ENCODE assay signal across 38 cellular contexts in genomic region chr9:124530216-124530615, GRCh38. TPM values are rescaled to one million over a fixed set of nuclear protein-coding genes. Genes with fewer than 3 reads are reported as not detected.
"Had no signal": no experiment of that assay in that cellular context is flagged by ENCODE, and none has a peak within 500 bp of the region (broad histone marks: within the 10 kb centered on the region; RNA-seq: fewer than 3 reads in every experiment).

No MANE protein-coding gene starts in this region.

- H3K36me3 ChIP-seq: SJCRH30 had no signal

- H3K27ac Mint-ChIP-seq: activated CD4-positive, alpha-beta memory T cell treated with anti-CD3 and anti-CD28 coated beads, Interleukin-2, amount 10 ng/mL, durations not matched to agents 7 days and 5 days; activated CD8-positive, alpha-beta memory T cell treated with anti-CD3 and anti-CD28 coated beads, Interleukin-2, amount 10 ng/mL, durations not matched to agents 7 days and 5 days; activated naive CD8-positive, alpha-beta T cell treated with anti-CD3 and anti-CD28 coated beads for 36 hours; activated T-helper 17 cell treated with anti-CD3 and anti-CD28 coated beads, Interleukin-2, amount 50 U/mL, for 72 hours had no signal

- H3K9me3 Mint-ChIP-seq: activated CD4-positive, alpha-beta memory T cell treated with anti-CD3 and anti-CD28 coated beads, Interleukin-2, amount 10 ng/mL, durations not matched to agents 7 days and 5 days; activated naive CD8-positive, alpha-beta T cell treated with anti-CD3 and anti-CD28 coated beads for 36 hours; activated T-helper 17 cell treated with anti-CD3 and anti-CD28 coated beads, Interleukin-2, amount 50 U/mL, for 72 hours; central memory CD8-positive, alpha-beta T cell had no signal

- H3K9ac ChIP-seq: KMS-11 had no signal

- H3K27me3 Mint-ChIP-seq: activated naive CD8-positive, alpha-beta T cell treated with anti-CD3 and anti-CD28 coated beads for 36 hours; activated T-helper 17 cell treated with anti-CD3 and anti-CD28 coated beads, Interleukin-2, amount 50 U/mL, for 72 hours; central memory CD8-positive, alpha-beta T cell had no signal

- H3K9me3 ChIP-seq: SJCRH30 had no signal

- H3K27me3 ChIP-seq: cardiac muscle cell, SJCRH30 had no signal

- H3K4me1 ChIP-seq: SJCRH30 had no signal

- H3K4me3 ChIP-seq: cardiac muscle cell, SJCRH30, SK-N-MC had no signal

- DNase-seq: activated CD4-positive, alpha-beta memory T cell treated with anti-CD3 and anti-CD28 coated beads, Interleukin-2, amount 10 ng/mL, durations not matched to agents 7 days and 5 days; activated CD4-positive, alpha-beta T cell treated with anti-CD3 and anti-CD28 coated beads for 1 hour; activated CD4-positive, alpha-beta T cell treated with anti-CD3 and anti-CD28 coated beads for 48 hours; activated CD4-positive, CD25-positive, alpha-beta regulatory T cell; activated CD8-positive, alpha-beta memory T cell treated with anti-CD3 and anti-CD28 coated beads for 24 hours; activated CD8-positive, alpha-beta memory T cell treated with anti-CD3 and anti-CD28 coated beads, Interleukin-2, amount 50 U/mL, for 48 hours; activated effector memory CD4-positive, alpha-beta T cell treated with anti-CD3 and anti-CD28 coated beads, Interleukin-2, amount 50 U/mL, for 16 hours; activated naive CD4-positive, alpha-beta T cell; activated naive CD4-positive, alpha-beta T cell treated with anti-CD3 and anti-CD28 coated beads, Interleukin-2, amount 50 U/mL, for 16 hours; activated naive CD8-positive, alpha-beta T cell treated with anti-CD3 and anti-CD28 coated beads for 36 hours; activated T-cell treated with anti-CD3 and anti-CD28 coated beads, Interleukin-2, amount 50 U/mL, for 48 hours; amniotic stem cell; aorta; NCI-H1105; NCI-H1436; NCI-H1694; NCI-H1930; NCI-H2081 treated with DMSO at 0.1 percent for 48 hours; NCI-H226; NCI-H446 treated with DMSO at 0.1 percent for 48 hours; NCI-H524; NCI-H69; NCI-H82; NK-92 treated with Interleukin-12 subunit alpha and Interleukin-12 subunit beta, amount 100 ng/mL, for 24 hours; SHP77; SJCRH30; T1000; WERI-Rb-1 had no signal

- H3K4me3 Mint-ChIP-seq: activated CD4-positive, alpha-beta memory T cell treated with anti-CD3 and anti-CD28 coated beads, Interleukin-2, amount 10 ng/mL, durations not matched to agents 7 days and 5 days; activated CD8-positive, alpha-beta memory T cell treated with anti-CD3 and anti-CD28 coated beads, Interleukin-2, amount 10 ng/mL, durations not matched to agents 7 days and 5 days; activated naive CD8-positive, alpha-beta T cell treated with anti-CD3 and anti-CD28 coated beads for 36 hours; activated T-helper 17 cell treated with anti-CD3 and anti-CD28 coated beads, Interleukin-2, amount 50 U/mL, for 72 hours; central memory CD8-positive, alpha-beta T cell had no signal

- H3K36me3 Mint-ChIP-seq: activated CD8-positive, alpha-beta memory T cell treated with anti-CD3 and anti-CD28 coated beads, Interleukin-2, amount 10 ng/mL, durations not matched to agents 7 days and 5 days; activated naive CD8-positive, alpha-beta T cell treated with anti-CD3 and anti-CD28 coated beads for 36 hours had no signal

- H3K4me2 ChIP-seq: KMS-11 had no signal

- H3K27ac ChIP-seq: cardiac muscle cell, KMS-11, SJCRH30, SK-N-MC, WERI-Rb-1 had no signal

- H3K4me1 Mint-ChIP-seq: activated CD4-positive, alpha-beta memory T cell treated with anti-CD3 and anti-CD28 coated beads, Interleukin-2, amount 10 ng/mL, durations not matched to agents 7 days and 5 days; activated CD8-positive, alpha-beta memory T cell treated with anti-CD3 and anti-CD28 coated beads, Interleukin-2, amount 10 ng/mL, durations not matched to agents 7 days and 5 days; activated naive CD8-positive, alpha-beta T cell treated with anti-CD3 and anti-CD28 coated beads for 36 hours; activated T-helper 17 cell treated with anti-CD3 and anti-CD28 coated beads, Interleukin-2, amount 50 U/mL, for 72 hours; central memory CD8-positive, alpha-beta T cell had no signal

RNA-seq across cellular contexts. Expression of gene NR5A1, which starts 23.0 kb away (rescaled TPM):
- total RNA-seq: activated CD4-positive, alpha-beta memory T cell treated with anti-CD3 and anti-CD28 coated beads, Interleukin-2, amount 10 ng/mL, durations not matched to agents 7 days and 5 days; activated CD8-positive, alpha-beta memory T cell treated with anti-CD3 and anti-CD28 coated beads, Interleukin-2, amount 10 ng/mL, durations not matched to agents 7 days and 5 days; activated naive CD8-positive, alpha-beta T cell treated with anti-CD3 and anti-CD28 coated beads for 36 hours; activated T-helper 17 cell treated with anti-CD3 and anti-CD28 coated beads, Interleukin-2, amount 50 U/mL, for 72 hours; aorta; OCI-LY7; RPMI7951; SJCRH30; T-helper 1 cell treated with Interleukin-12 subunit alpha and Interleukin-12 subunit beta and Interleukin-4 antibody, amounts not matched to agents 30 ng/mL and 1 ng/mL, for 36 hours; T-helper 2 cell treated with Interferon-gamma antibody and Interleukin-4, amounts not matched to agents 100 ng/mL and 5 ng/mL, for 36 hours had no signal
- polyA plus RNA-seq: aorta, cardiac muscle cell had no signal
